Comparison of ENCODE assay signal across 8 cellular contexts in genomic region chr3:149086232-149086988, GRCh38. TPM values are rescaled to one million over a fixed set of nuclear protein-coding genes. Genes with fewer than 3 reads are reported as not detected.
DNase-seq lines count a peak whose midpoint lies in the region; ATAC-seq and TF ChIP-seq lines count a peak whose summit lies in the region.

A gene with protein sequence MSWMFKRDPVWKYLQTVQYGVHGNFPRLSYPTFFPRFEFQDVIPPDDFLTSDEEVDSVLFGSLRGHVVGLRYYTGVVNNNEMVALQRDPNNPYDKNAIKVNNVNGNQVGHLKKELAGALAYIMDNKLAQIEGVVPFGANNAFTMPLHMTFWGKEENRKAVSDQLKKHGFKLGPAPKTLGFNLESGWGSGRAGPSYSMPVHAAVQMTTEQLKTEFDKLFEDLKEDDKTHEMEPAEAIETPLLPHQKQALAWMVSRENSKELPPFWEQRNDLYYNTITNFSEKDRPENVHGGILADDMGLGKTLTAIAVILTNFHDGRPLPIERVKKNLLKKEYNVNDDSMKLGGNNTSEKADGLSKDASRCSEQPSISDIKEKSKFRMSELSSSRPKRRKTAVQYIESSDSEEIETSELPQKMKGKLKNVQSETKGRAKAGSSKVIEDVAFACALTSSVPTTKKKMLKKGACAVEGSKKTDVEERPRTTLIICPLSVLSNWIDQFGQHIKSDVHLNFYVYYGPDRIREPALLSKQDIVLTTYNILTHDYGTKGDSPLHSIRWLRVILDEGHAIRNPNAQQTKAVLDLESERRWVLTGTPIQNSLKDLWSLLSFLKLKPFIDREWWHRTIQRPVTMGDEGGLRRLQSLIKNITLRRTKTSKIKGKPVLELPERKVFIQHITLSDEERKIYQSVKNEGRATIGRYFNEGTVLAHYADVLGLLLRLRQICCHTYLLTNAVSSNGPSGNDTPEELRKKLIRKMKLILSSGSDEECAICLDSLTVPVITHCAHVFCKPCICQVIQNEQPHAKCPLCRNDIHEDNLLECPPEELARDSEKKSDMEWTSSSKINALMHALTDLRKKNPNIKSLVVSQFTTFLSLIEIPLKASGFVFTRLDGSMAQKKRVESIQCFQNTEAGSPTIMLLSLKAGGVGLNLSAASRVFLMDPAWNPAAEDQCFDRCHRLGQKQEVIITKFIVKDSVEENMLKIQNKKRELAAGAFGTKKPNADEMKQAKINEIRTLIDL (minus strand): TSS chr3:149086533. CDS start chr3:149086336, 197 bp downstream.

- DNase-seq in AG09309 (ENCODE audit: low read depth) (peak; percentile 95), NCI-H460 (ENCODE audit: extremely low read depth, low read depth) (peak; percentile 95), choroid plexus epithelial cell (ENCODE audit: low read depth) (peak; percentile 99), kidney epithelial cell (ENCODE audit: low read depth) (peak; percentile 88)
- DNase-seq in activated CD4-positive, alpha-beta T cell treated with anti-CD3 and anti-CD28 coated beads for 24 hours (ENCODE audit: low read depth in 2 of 2) = peak; percentile 76 to 80
- peak; percentile 85 to 89 for DNase-seq in stimulated activated CD4-positive, alpha-beta T cell treated with anti-CD3 and anti-CD28 coated beads, Interleukin-15, amount 100 ng/mL, for 48 hours (ENCODE audit: low read depth in 2 of 2)

- ATAC-seq in GM19025 (IDR thresholded peaks at IDR 0.05; ENCODE audit: low read depth, unreplicated experiment) (peak; percentile 99), HG03342 (IDR thresholded peaks at IDR 0.05; ENCODE audit: unreplicated experiment) (peak; percentile 99)

- no peaks in the 10 kb centered on the region for H3K27me3 ChIP-seq in kidney epithelial cell (ENCODE audit: control insufficient read depth, insufficient read depth, low read length)

- H3K4me3 ChIP-seq in AG09309 (ENCODE audit: control insufficient read depth, low read depth, low read length) (peak within 1 kb of the TSS; percentile 87), choroid plexus epithelial cell (ENCODE audit: low read depth, low read length) (peak within 1 kb of the TSS; percentile 91), kidney epithelial cell (ENCODE audit: low read depth, low read length) (peak within 1 kb of the TSS; percentile 87)

- H3K36me3 ChIP-seq in kidney epithelial cell (ENCODE audit: control insufficient read depth, insufficient read depth, low read length) = no peaks in the 10 kb centered on the region

- TF ChIP-seq CTCF in AG09309 (IDR thresholded peaks at IDR 0.05; ENCODE audit: control insufficient read depth, insufficient read depth, low read depth, low read length, missing control alignments) (no peak), choroid plexus epithelial cell (conservative IDR thresholded peaks at IDR 0.05; ENCODE audit: low read depth, low read length) (no peak), kidney epithelial cell (IDR thresholded peaks at IDR 0.05; ENCODE audit: insufficient read depth, low read length, poor library complexity, severe bottlenecking) (no peak)

RNA-seq across cellular contexts. Expression of the gene that starts here (rescaled TPM):
- 50.0 and 50.8 TPM in 2 replicates for total RNA-seq in NCI-H460 (2014; rRNA removed; shearing (Covaris generic))
- polyA plus RNA-seq in NCI-H460 (2014; cell fraction: nucleus; rRNA removed) = 36.9 and 44.5 TPM in 2 replicates
- total RNA-seq in kidney epithelial cell = 21.2 and 21.6 TPM in 2 replicates

Comparison
In these comparisons a context has a peak if more than half of its experiments do, and no peak if none do; other contexts are left out.
1. Peak in every context shown above with its lines: DNase-seq, ATAC-seq and H3K4me3 ChIP-seq.